ENCODE assay signal across 7 cellular contexts in genomic region chr6:97470322-97470721, GRCh38.
"Had no signal": no experiment of that assay in that cellular context is flagged by ENCODE, and none has a peak within 500 bp of the region (broad histone marks: within the 10 kb centered on the region; RNA-seq: fewer than 3 reads in every experiment).

No MANE protein-coding gene starts in this region.

- H3K27ac Mint-ChIP-seq: GM23338, H9, IgD-negative memory B cell had no signal

- H3K9me3 Mint-ChIP-seq: GM23338, H9, IgD-negative memory B cell had no signal

- H3K27ac ChIP-seq: HL-60 had no signal

- DNase-seq: H9, HCEC 1CT, KBM-7 had no signal

- H3K4me3 ChIP-seq: GM23338 had no signal

- ATAC-seq: GM23338, HepG2 had no signal

- H3K4me1 Mint-ChIP-seq: IgD-negative memory B cell had no signal

- H2AFZ ChIP-seq: GM23338 had no signal

- H3K4me2 ChIP-seq: GM23338 had no signal

- H3K36me3 Mint-ChIP-seq: IgD-negative memory B cell had no signal

- H3K4me3 Mint-ChIP-seq: GM23338, H9, IgD-negative memory B cell had no signal

- H3K27me3 Mint-ChIP-seq: IgD-negative memory B cell had no signal
